9 cellular contexts compared by ENCODE assay signal in genomic region chr9:37324261-37324683, GRCh38.
DNase-seq lines count a peak whose midpoint lies in the region; ATAC-seq, FAIRE-seq and TF ChIP-seq lines count a peak whose summit lies in the region.
"Had no signal": no experiment of that assay in that cellular context is flagged by ENCODE, and none has a peak within 500 bp of the region (broad histone marks: within the 10 kb centered on the region; RNA-seq: fewer than 3 reads in every experiment).

No MANE protein-coding gene starts in this region.

- ATAC-seq in GM18517 (IDR thresholded peaks at IDR 0.05; ENCODE audit: unreplicated experiment) (peak; percentile 58), GM21737 (IDR thresholded peaks at IDR 0.05; ENCODE audit: unreplicated experiment) (peak; percentile 66)

- H3K4me3 ChIP-seq in mesodermal cell (ENCODE audit: extremely low read depth, insufficient read depth, low read length, poor library complexity, severe bottlenecking) = no peak overlapping the region

- no peak for TF ChIP-seq POLR2A in H54 (IDR thresholded peaks at IDR 0.05; ENCODE audit: low read depth, low read length)

- FAIRE-seq in H54 (lab: Jason Lieb, UNC) = no peak

- DNase-seq in NCI-H1092 treated with DMSO at 0.1 percent for 48 hours (lab: John Stamatoyannopoulos, UW) = peak; percentile 71
- DNase-seq in NCI-H2081 (lab: John Stamatoyannopoulos, UW) = no peak
- no peak for DNase-seq in HT-29 (ENCODE audit: low spot score)
- DNase-seq in H54 (ENCODE audit: insufficient read length, low spot score) = no peak
- no peak for DNase-seq in NCI-H526 (lab: John Stamatoyannopoulos, UW)
- DNase-seq: activated T-cell treated with anti-CD3 and anti-CD28 coated beads, Interleukin-2, amount 50 U/mL, for 1 hour had no signal

- H3K9me3 ChIP-seq in mesodermal cell (ENCODE audit: control insufficient read depth, low read length) = no peaks in the 10 kb centered on the region

- 72 to 82% methylated on average over 6 of the region's 7 CpGs for WGBS in mesodermal cell (ENCODE audit: insufficient coverage in 2 of 2), 2 experiments

- peak overlapping the region; percentile 60 for H3K27ac ChIP-seq in mesodermal cell (ENCODE audit: low read depth, low read length, severe bottlenecking)

- peaks cover 4% of the 10 kb centered on the region for H3K4me1 ChIP-seq in mesodermal cell (ENCODE audit: control insufficient read depth, insufficient read depth, low read length, poor library complexity, severe bottlenecking)

- H3K36me3 ChIP-seq in mesodermal cell (ENCODE audit: control insufficient read depth, insufficient read depth, low read length) = no peaks in the 10 kb centered on the region
